24 cellular contexts compared by ENCODE assay signal in the genomic region with DNA sequence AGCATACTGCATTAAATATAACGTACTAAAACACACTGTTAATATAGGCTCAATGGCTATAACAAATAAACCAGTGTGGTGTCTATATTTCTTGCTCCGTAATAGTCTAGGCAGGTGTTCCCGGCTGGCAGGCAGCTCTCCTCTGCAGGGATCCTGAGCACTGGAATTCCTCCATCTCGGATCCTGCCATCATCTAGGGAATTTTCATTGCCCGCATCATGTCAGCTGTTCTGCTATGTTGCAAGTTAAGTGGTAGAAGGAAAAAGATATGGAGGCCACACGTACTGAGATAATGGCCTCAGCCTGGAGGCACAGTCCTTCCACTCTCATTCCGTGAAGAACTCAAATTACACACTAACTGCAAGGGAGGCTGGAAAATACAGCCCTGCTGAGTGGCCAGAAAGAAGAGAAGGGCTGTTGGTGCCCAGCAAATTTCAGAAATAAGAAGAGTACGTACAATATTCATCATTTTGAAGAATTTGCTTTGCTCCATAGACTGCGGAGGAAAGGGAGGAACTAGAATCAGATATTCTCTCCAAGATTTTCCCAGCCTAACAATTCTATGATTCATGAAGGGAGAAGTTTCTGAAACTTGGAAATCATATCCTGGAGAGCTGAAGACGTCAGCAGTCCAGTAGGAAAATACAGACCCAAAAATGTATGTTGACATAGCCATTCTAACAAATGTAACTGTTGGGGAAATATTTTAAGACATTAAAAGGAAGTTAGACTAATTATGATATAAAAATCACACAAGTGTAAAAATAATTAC.
"Had no signal": no experiment of that assay in that cellular context is flagged by ENCODE, and none has a peak within 500 bp of the region (broad histone marks: within the 10 kb centered on the region; RNA-seq: fewer than 3 reads in every experiment).

No MANE protein-coding gene starts in this region.

- H3K4me1 Mint-ChIP-seq: naive B cell; nephron; stimulated activated naive B cell treated with anti-CD40 and anti-IgM and Interleukin-4, amounts not matched to agents 10 μg/mL and 1 μg/mL and 100 μg/mL, for 72 hours; stimulated activated naive CD8-positive, alpha-beta T cell treated with anti-CD3 and anti-CD28 coated beads, Interleukin-15, amount 100 ng/mL, for 72 hours had no signal

- H3K27me3 ChIP-seq: dorsolateral prefrontal cortex, gastroesophageal sphincter, neutrophil, testis, tibial nerve, upper lobe of right lung, vagina had no signal

- DNase-seq: cortex of kidney; dorsolateral prefrontal cortex; effector CD8-positive, alpha-beta T cell; foreskin fibroblast; glutamatergic neuron; left colon; left ventricle myocardium superior; mesenchymal stem cell; naive B cell; posterior cingulate gyrus; stimulated activated CD4-positive, alpha-beta T cell treated with anti-CD3 and anti-CD28 coated beads, Interleukin-2, amount 100 ng/mL, for 24 hours; stimulated activated CD4-positive, alpha-beta T cell treated with anti-CD3 and anti-CD28 coated beads, Interleukin-4, amount 100 ng/mL, for 4 hours; stimulated activated naive B cell treated with anti-CD40 and anti-IgM and Interleukin-4, amounts not matched to agents 10 μg/mL and 1 μg/mL and 100 μg/mL, for 72 hours; stimulated activated naive CD8-positive, alpha-beta T cell treated with anti-CD3 and anti-CD28 coated beads, Interleukin-15, amount 100 ng/mL, for 72 hours; testis; upper lobe of right lung had no signal

- H3K9me3 Mint-ChIP-seq: stimulated activated naive CD8-positive, alpha-beta T cell treated with anti-CD3 and anti-CD28 coated beads, Interleukin-15, amount 100 ng/mL, for 72 hours had no signal

- H3K4me1 ChIP-seq: gastroesophageal sphincter, testis, tibial nerve, upper lobe of right lung, vagina had no signal

- H3K9me3 ChIP-seq: neutrophil, testis, upper lobe of right lung, vagina had no signal

- H3K4me3 ChIP-seq: dorsolateral prefrontal cortex, gastroesophageal sphincter, lung, skin epidermis, testis, tibial nerve, upper lobe of right lung, vagina had no signal

- H3K36me3 Mint-ChIP-seq: naive B cell had no signal

- H3K4me3 Mint-ChIP-seq: naive B cell; nephron; stimulated activated naive B cell treated with anti-CD40 and anti-IgM and Interleukin-4, amounts not matched to agents 10 μg/mL and 1 μg/mL and 100 μg/mL, for 72 hours; stimulated activated naive CD8-positive, alpha-beta T cell treated with anti-CD3 and anti-CD28 coated beads, Interleukin-15, amount 100 ng/mL, for 72 hours had no signal

- H3K36me3 ChIP-seq: gastroesophageal sphincter, neutrophil, tibial nerve, upper lobe of right lung, vagina had no signal

- H3K27me3 Mint-ChIP-seq: naive B cell; stimulated activated naive B cell treated with anti-CD40 and anti-IgM and Interleukin-4, amounts not matched to agents 10 μg/mL and 1 μg/mL and 100 μg/mL, for 72 hours had no signal

- ATAC-seq: gastroesophageal sphincter; left colon; left ventricle myocardium superior; sciatic nerve; stimulated activated naive B cell treated with anti-CD40 and anti-IgM and Interleukin-4, amounts not matched to agents 10 μg/mL and 1 μg/mL and 100 μg/mL, for 72 hours; stimulated activated naive CD8-positive, alpha-beta T cell treated with anti-CD3 and anti-CD28 coated beads, Interleukin-15, amount 100 ng/mL, for 72 hours; upper lobe of right lung had no signal

- H3K27ac Mint-ChIP-seq: naive B cell; nephron; stimulated activated naive B cell treated with anti-CD40 and anti-IgM and Interleukin-4, amounts not matched to agents 10 μg/mL and 1 μg/mL and 100 μg/mL, for 72 hours; stimulated activated naive CD8-positive, alpha-beta T cell treated with anti-CD3 and anti-CD28 coated beads, Interleukin-15, amount 100 ng/mL, for 72 hours had no signal

- H3K27ac ChIP-seq: dorsolateral prefrontal cortex, gastroesophageal sphincter, neutrophil, skin epidermis, testis, tibial nerve, upper lobe of right lung, vagina had no signal
